In the genomic region with DNA sequence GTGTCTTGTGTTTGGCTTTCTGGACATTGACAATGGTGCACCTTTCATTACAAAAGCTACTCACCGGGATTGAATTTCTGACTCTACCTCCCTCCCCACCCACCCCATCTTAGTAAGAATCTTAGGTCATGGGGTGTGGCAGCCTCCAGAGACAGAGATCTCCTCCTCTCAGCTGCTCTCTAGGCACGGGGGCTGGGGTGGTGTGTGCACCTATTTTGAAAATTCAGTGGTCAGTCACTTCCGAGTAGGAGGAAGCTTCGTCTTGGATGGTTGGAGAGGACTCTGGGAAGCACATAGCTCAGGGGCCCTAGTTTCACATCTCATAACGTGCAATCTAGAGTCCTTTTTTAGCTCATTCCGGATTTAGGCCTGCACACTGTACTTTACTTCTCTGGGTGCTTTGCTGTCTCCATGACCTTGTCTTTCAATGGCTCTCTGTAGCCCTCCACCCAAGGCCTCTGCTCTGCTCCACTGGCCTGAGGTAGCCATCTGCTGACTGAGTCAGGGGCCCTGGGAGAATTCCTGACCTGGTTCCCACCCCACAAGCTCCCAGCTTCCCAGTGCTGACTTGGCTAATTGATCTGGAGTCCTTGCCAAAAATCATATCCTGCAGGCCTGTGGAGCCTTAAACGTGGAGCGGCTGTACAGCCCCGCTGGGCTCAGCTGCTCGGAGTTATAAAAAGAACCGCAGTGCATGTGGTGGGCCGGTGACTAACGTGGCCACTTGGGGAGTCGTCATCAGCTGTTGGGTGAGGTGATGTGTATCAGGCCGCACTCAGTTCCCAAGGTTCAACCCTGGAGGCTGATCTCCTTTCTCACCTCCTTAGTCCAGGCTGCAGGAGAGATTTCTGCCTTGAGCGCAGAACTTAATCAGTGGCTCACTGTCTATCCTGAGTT, we compare ENCODE assay signal across 10 cellular contexts. TPM values are rescaled to one million over a fixed set of nuclear protein-coding genes. Genes with fewer than 3 reads are reported as not detected.
DNase-seq lines count a peak whose midpoint lies in the region; ATAC-seq and TF ChIP-seq lines count a peak whose summit lies in the region.
"Had no signal": no experiment of that assay in that cellular context is flagged by ENCODE, and none has a peak within 500 bp of the region (broad histone marks: within the 10 kb centered on the region; RNA-seq: fewer than 3 reads in every experiment).

No MANE protein-coding gene starts in this region.

- intact Hi-C loops in Calu3 (cut with micrococcal nuclease; ENCODE audit: unreplicated experiment): no loop called here

- CTCF ChIA-PET in Calu3 (lab: Charles Lee): interaction anchor here (0.6 kb wide), 1 partner anchor 144 kb away, joined by 4 read pairs; no protein-coding TSS in a partner anchor

- peaks cover 43% of the 10 kb centered on the region for H3K4me1 ChIP-seq in ACC112 (ENCODE audit: control insufficient read depth, insufficient read depth, low read length, unreplicated experiment)

- H3K4me3 ChIP-seq in ACC112 (ENCODE audit: low read depth, low read length) (no peak overlapping the region), coronary artery (no peak overlapping the region)
- H3K4me3 ChIP-seq: BLaER1 treated with 17β-estradiol and CSF1 and Interleukin-3, amounts not matched to agents 10 nM and 100 nM had no signal

- no peak for TF ChIP-seq CTCF in coronary artery (IDR thresholded peaks at IDR 0.05)
- TF ChIP-seq CTCF in Calu3 (IDR thresholded peaks at IDR 0.05; ENCODE audit: unreplicated experiment): no peak

- H3K27me3 Mint-ChIP-seq in Calu3 (ENCODE audit: unreplicated experiment): peaks cover 51% of the 10 kb centered on the region
- H3K27me3 Mint-ChIP-seq: activated naive CD8-positive, alpha-beta T cell treated with anti-CD3 and anti-CD28 coated beads for 36 hours had no signal

- no peak overlapping the region for H3K4me3 Mint-ChIP-seq in Calu3 (ENCODE audit: low read depth, unreplicated experiment)
- H3K4me3 Mint-ChIP-seq: activated naive CD8-positive, alpha-beta T cell treated with anti-CD3 and anti-CD28 coated beads for 36 hours had no signal

- ATAC-seq in left lobe of liver: peak; percentile 62

- peak; percentile 100 for DNase-seq in LHCN-M2 (ENCODE audit: low read depth)
- DNase-seq in coronary artery (ENCODE audit: low spot score): peak; percentile 73
- DNase-seq in left lobe of liver (ENCODE audit: low spot score): no peak
- no peak for DNase-seq in Calu3
- DNase-seq in occipital lobe (lab: John Stamatoyannopoulos, UW): no peak
- no peak for DNase-seq in CD1c-positive myeloid dendritic cell (ENCODE audit: extremely low spot score)
- no peak for DNase-seq in caudate nucleus (lab: John Stamatoyannopoulos, UW)
- DNase-seq: activated naive CD8-positive, alpha-beta T cell treated with anti-CD3 and anti-CD28 coated beads for 36 hours had no signal

- no peaks in the 10 kb centered on the region for H3K4me1 Mint-ChIP-seq in Calu3 (ENCODE audit: low read depth, unreplicated experiment)

- H3K27me3 ChIP-seq in ACC112 (ENCODE audit: insufficient read depth, low read length): no peaks in the 10 kb centered on the region
- H3K27me3 ChIP-seq: BLaER1 treated with 17β-estradiol and CSF1 and Interleukin-3, amounts not matched to agents 10 nM and 100 nM had no signal

- peaks cover 5% of the 10 kb centered on the region for H3K9me3 Mint-ChIP-seq in Calu3 (ENCODE audit: low read depth, unreplicated experiment)

- H3K27ac ChIP-seq in ACC112 (ENCODE audit: low read depth, low read length) (peak overlapping the region; percentile 82), coronary artery (peak overlapping the region in 1 of 2 donors; percentile 31), caudate nucleus (ENCODE audit: low read depth, low read length) (no peak overlapping the region)
- H3K27ac ChIP-seq: BLaER1 treated with 17β-estradiol and CSF1 and Interleukin-3, amounts not matched to agents 10 nM and 100 nM had no signal

- no peaks in the 10 kb centered on the region for H3K36me3 ChIP-seq in ACC112 (ENCODE audit: insufficient read depth, low read length)

- no peak overlapping the region for H2AFZ ChIP-seq in ACC112 (ENCODE audit: low read length, unreplicated experiment)

- H3K27ac Mint-ChIP-seq in Calu3 (ENCODE audit: unreplicated experiment): no peak overlapping the region
- H3K27ac Mint-ChIP-seq: activated naive CD8-positive, alpha-beta T cell treated with anti-CD3 and anti-CD28 coated beads for 36 hours had no signal

- no peaks in the 10 kb centered on the region for H3K36me3 Mint-ChIP-seq in Calu3 (ENCODE audit: insufficient read depth, unreplicated experiment)

- H3K79me2 ChIP-seq in ACC112 (ENCODE audit: control insufficient read depth, insufficient read depth, low read length, unreplicated experiment): no peaks in the 10 kb centered on the region

- no TSS peak for BruUV-seq in Calu3 (replicated peaks; lab: Mats Ljungman, UMichigan)

RNA-seq across cellular contexts. Expression of gene ADAMTS14, which starts 19.3 kb away (rescaled TPM):
- total RNA-seq in LHCN-M2 (2014; rRNA removed) (2.4 and 2.7 TPM in 2 replicates), left lobe of liver (0.15 TPM), Calu3 (2022) (0.12 and 0.14 TPM in 2 replicates), occipital lobe (0.16 TPM)
- polyA plus RNA-seq in LHCN-M2 (2012): 2.5 TPM

RNA-seq across cellular contexts. Expression of gene PRF1, which starts 50.5 kb away (rescaled TPM):
- not detected in 2 replicates for total RNA-seq in LHCN-M2 (2014; rRNA removed)
- not detected for polyA plus RNA-seq in LHCN-M2 (2012)
- 1.1 TPM for total RNA-seq in left lobe of liver
- not detected in 2 replicates for total RNA-seq in Calu3 (2022)
- total RNA-seq in occipital lobe: not detected

Comparison
In these comparisons a context has a peak if more than half of its experiments do, and no peak if none do; other contexts are left out.
1. DNase-seq: peak in LHCN-M2 (single experiment) and coronary artery (single experiment); none in left lobe of liver (single experiment), Calu3 (single experiment), occipital lobe (single experiment), CD1c-positive myeloid dendritic cell (single experiment) and caudate nucleus (0 of 61).